ENCODE assay signal across 9 cellular contexts in the genomic region with DNA sequence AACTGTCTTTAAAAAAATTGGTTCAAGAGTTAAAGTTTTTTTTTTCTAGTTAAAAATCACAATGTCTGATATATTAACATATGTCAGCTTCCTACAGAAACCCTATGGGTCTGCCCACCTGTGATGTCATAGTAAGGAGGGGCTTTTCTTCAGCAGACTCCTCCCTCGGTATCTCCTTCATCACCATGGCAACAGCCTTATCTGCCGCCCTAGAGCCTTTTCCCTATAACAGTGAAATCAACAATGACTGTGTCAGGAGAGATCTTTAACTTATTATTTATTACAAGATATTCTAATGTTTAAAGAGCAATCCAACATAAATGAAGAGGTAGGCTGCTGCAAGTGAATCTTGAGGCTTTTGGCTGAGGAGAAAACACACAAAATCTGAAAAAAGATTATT.
DNase-seq lines count a peak whose midpoint lies in the region; ATAC-seq, FAIRE-seq and TF ChIP-seq lines count a peak whose summit lies in the region.
"Had no signal": no experiment of that assay in that cellular context is flagged by ENCODE, and none has a peak within 500 bp of the region (broad histone marks: within the 10 kb centered on the region; RNA-seq: fewer than 3 reads in every experiment).

No MANE protein-coding gene starts in this region.

- no peak overlapping the region for H3K4me3 Mint-ChIP-seq in activated CD4-positive, alpha-beta T cell treated with anti-CD3 and anti-CD28 coated beads for 36 hours
- no peak overlapping the region for H3K4me3 Mint-ChIP-seq in astrocyte (ENCODE audit: unreplicated experiment)

- H4K20me1 ChIP-seq in astrocyte (ENCODE audit: insufficient read depth, low read length) = no peaks in the 10 kb centered on the region
- H4K20me1 ChIP-seq: BLaER1 treated with 17β-estradiol and CSF1 and Interleukin-3, amounts not matched to agents 10 nM and 100 nM had no signal

- no peak overlapping the region for H3K4me2 ChIP-seq in astrocyte (ENCODE audit: low read length)
- H3K4me2 ChIP-seq: BLaER1 treated with 17β-estradiol and CSF1 and Interleukin-3, amounts not matched to agents 10 nM and 100 nM had no signal

- no peak overlapping the region for H3K4me3 ChIP-seq in astrocyte (ENCODE audit: insufficient read depth, low read depth, low read length)
- no peak overlapping the region for H3K4me3 ChIP-seq in small intestine (ENCODE audit: low read depth in 1 of 2, low read length in 2 of 2)
- H3K4me3 ChIP-seq in lower lobe of right lung = no peak overlapping the region
- H3K4me3 ChIP-seq: BLaER1 treated with 17β-estradiol and CSF1 and Interleukin-3, amounts not matched to agents 10 nM and 100 nM had no signal

- intact Hi-C loops in activated CD4-positive, alpha-beta T cell treated with anti-CD3 and anti-CD28 coated beads for 36 hours (cut with DNase I, micrococcal nuclease) = no loop called here
- intact Hi-C loops in lower lobe of right lung (cut with DNase I) = no loop called here

- H2AFZ ChIP-seq in astrocyte (ENCODE audit: low read depth, low read length) = no peak overlapping the region

- no peak overlapping the region for H3K27ac ChIP-seq in astrocyte (ENCODE audit: low read depth, low read length)
- H3K27ac ChIP-seq in small intestine (ENCODE audit: low read depth in 1 of 2, low read length in 1 of 2) = no peak overlapping the region
- no peak overlapping the region for H3K27ac ChIP-seq in lower lobe of right lung
- H3K27ac ChIP-seq: BLaER1 treated with 17β-estradiol and CSF1 and Interleukin-3, amounts not matched to agents 10 nM and 100 nM had no signal

- CTCF ChIA-PET in activated CD4-positive, alpha-beta T cell treated with anti-CD3 and anti-CD28 coated beads for 36 hours (lab: Charles Lee) = no interaction called here

- H3K27me3 Mint-ChIP-seq in activated CD4-positive, alpha-beta T cell treated with anti-CD3 and anti-CD28 coated beads for 36 hours = peaks cover 11% of the 10 kb centered on the region
- H3K27me3 Mint-ChIP-seq in astrocyte (ENCODE audit: low read depth, unreplicated experiment) = no peaks in the 10 kb centered on the region

- H3K36me3 Mint-ChIP-seq in activated CD4-positive, alpha-beta T cell treated with anti-CD3 and anti-CD28 coated beads for 36 hours (ENCODE audit: low read depth) = no peaks in the 10 kb centered on the region
- no peaks in the 10 kb centered on the region for H3K36me3 Mint-ChIP-seq in astrocyte (ENCODE audit: low read depth, unreplicated experiment)

- 0 to 4% (median 4%) methylated on average over 2 of the region's 2 CpGs for WGBS in small intestine, 3 donors

- TF ChIP-seq CTCF in astrocyte (IDR thresholded peaks at IDR 0.05; ENCODE audit: insufficient read depth, low read depth, low read length) = no peak
- TF ChIP-seq CTCF in lower lobe of right lung (IDR thresholded peaks at IDR 0.05) = no peak

- H3K9me3 ChIP-seq in astrocyte (ENCODE audit: insufficient read depth, low read depth, low read length) (no peaks in the 10 kb centered on the region), small intestine (ENCODE audit: control insufficient read depth, low read depth) (no peaks in the 10 kb centered on the region), lower lobe of right lung (no peaks in the 10 kb centered on the region)
- H3K9me3 ChIP-seq: BLaER1 treated with 17β-estradiol and CSF1 and Interleukin-3, amounts not matched to agents 10 nM and 100 nM had no signal

- H3K9me3 Mint-ChIP-seq in activated CD4-positive, alpha-beta T cell treated with anti-CD3 and anti-CD28 coated beads for 36 hours (ENCODE audit: low read depth) = no peaks in the 10 kb centered on the region
- H3K9me3 Mint-ChIP-seq in astrocyte (ENCODE audit: unreplicated experiment) = no peaks in the 10 kb centered on the region

- H3K4me1 ChIP-seq in astrocyte (ENCODE audit: insufficient read depth, low read length) (no peaks in the 10 kb centered on the region), small intestine (ENCODE audit: control insufficient read depth in 2 of 2, insufficient read depth in 1 of 2, low read depth in 1 of 2, low read length in 1 of 2) (no peaks in the 10 kb centered on the region), lower lobe of right lung (no peaks in the 10 kb centered on the region)

- H3K27me3 ChIP-seq in astrocyte (ENCODE audit: insufficient read depth, low read length) (peaks cover 6% of the 10 kb centered on the region), small intestine (ENCODE audit: control insufficient read depth in 2 of 2, insufficient read depth in 2 of 2, low read length in 2 of 2) (no peaks in the 10 kb centered on the region), lower lobe of right lung (ENCODE audit: low read depth) (no peaks in the 10 kb centered on the region)
- H3K27me3 ChIP-seq: BLaER1 treated with 17β-estradiol and CSF1 and Interleukin-3, amounts not matched to agents 10 nM and 100 nM had no signal

- POLR2A ChIA-PET in activated CD4-positive, alpha-beta T cell treated with anti-CD3 and anti-CD28 coated beads for 36 hours (lab: Charles Lee) = no interaction called here

- H3K27ac Mint-ChIP-seq in activated CD4-positive, alpha-beta T cell treated with anti-CD3 and anti-CD28 coated beads for 36 hours = no peak overlapping the region
- H3K27ac Mint-ChIP-seq in astrocyte (ENCODE audit: unreplicated experiment) = no peak overlapping the region

- no peaks in the 10 kb centered on the region for H3K4me1 Mint-ChIP-seq in activated CD4-positive, alpha-beta T cell treated with anti-CD3 and anti-CD28 coated beads for 36 hours
- no peaks in the 10 kb centered on the region for H3K4me1 Mint-ChIP-seq in astrocyte (ENCODE audit: low read depth, unreplicated experiment)

- no peaks in the 10 kb centered on the region for H3K79me2 ChIP-seq in astrocyte (ENCODE audit: insufficient read depth, low read length)

- H3K36me3 ChIP-seq in astrocyte (ENCODE audit: insufficient read depth, low read length) (no peaks in the 10 kb centered on the region), small intestine (ENCODE audit: control insufficient read depth in 2 of 2, insufficient read depth in 2 of 2, low read length in 2 of 2) (no peaks in the 10 kb centered on the region), lower lobe of right lung (no peaks in the 10 kb centered on the region)
- H3K36me3 ChIP-seq: BLaER1 treated with 17β-estradiol and CSF1 and Interleukin-3, amounts not matched to agents 10 nM and 100 nM had no signal

- no peak for FAIRE-seq in astrocyte (lab: Jason Lieb, UNC)
- FAIRE-seq in small intestine (lab: Jason Lieb, UNC) = no peak

- H3K9ac ChIP-seq in astrocyte (ENCODE audit: low read length) = no peak overlapping the region
- H3K9ac ChIP-seq: BLaER1 treated with 17β-estradiol and CSF1 and Interleukin-3, amounts not matched to agents 10 nM and 100 nM had no signal

- peak; percentile 29 for DNase-seq in activated CD4-positive, alpha-beta T cell treated with anti-CD3 and anti-CD28 coated beads for 36 hours
- no peak for DNase-seq in activated CD4-positive, alpha-beta T cell treated with anti-CD3 and anti-CD28 coated beads, Interleukin-2, amount 50 U/mL, for 4 hours
- peak; percentile 46 for DNase-seq in NCI-H1436 treated with DMSO at 0.1 percent for 48 hours (lab: John Stamatoyannopoulos, UW)
- peak; percentile 42 for DNase-seq in astrocyte (ENCODE audit: low read depth)
- peak; percentile 7 for DNase-seq in small intestine
- no peak for DNase-seq in effector CD4-positive, alpha-beta T cell
- no peak for DNase-seq in lower lobe of right lung

- peak; percentile 64 for ATAC-seq in activated CD4-positive, alpha-beta T cell treated with anti-CD3 and anti-CD28 coated beads for 36 hours
- ATAC-seq in HG02642 (IDR thresholded peaks at IDR 0.05; ENCODE audit: poor library complexity, unreplicated experiment) (peak; percentile 85), lower lobe of right lung (no peak)

Comparison
In these comparisons a context has a peak if more than half of its experiments do, and no peak if none do; other contexts are left out.
1. DNase-seq: peak in activated CD4-positive, alpha-beta T cell treated with anti-CD3 and anti-CD28 coated beads for 36 hours (single experiment), NCI-H1436 treated with DMSO at 0.1 percent for 48 hours (single experiment), astrocyte (single experiment) and small intestine (single experiment); none in activated CD4-positive, alpha-beta T cell treated with anti-CD3 and anti-CD28 coated beads, Interleukin-2, amount 50 U/mL, for 4 hours (0 of 2), effector CD4-positive, alpha-beta T cell (single experiment) and lower lobe of right lung (single experiment).
2. ATAC-seq: peak in activated CD4-positive, alpha-beta T cell treated with anti-CD3 and anti-CD28 coated beads for 36 hours (single experiment) and HG02642 (single experiment); none in lower lobe of right lung (0 of 2).